Comparison of ENCODE assay signal across 1 cellular context in the genomic region with DNA sequence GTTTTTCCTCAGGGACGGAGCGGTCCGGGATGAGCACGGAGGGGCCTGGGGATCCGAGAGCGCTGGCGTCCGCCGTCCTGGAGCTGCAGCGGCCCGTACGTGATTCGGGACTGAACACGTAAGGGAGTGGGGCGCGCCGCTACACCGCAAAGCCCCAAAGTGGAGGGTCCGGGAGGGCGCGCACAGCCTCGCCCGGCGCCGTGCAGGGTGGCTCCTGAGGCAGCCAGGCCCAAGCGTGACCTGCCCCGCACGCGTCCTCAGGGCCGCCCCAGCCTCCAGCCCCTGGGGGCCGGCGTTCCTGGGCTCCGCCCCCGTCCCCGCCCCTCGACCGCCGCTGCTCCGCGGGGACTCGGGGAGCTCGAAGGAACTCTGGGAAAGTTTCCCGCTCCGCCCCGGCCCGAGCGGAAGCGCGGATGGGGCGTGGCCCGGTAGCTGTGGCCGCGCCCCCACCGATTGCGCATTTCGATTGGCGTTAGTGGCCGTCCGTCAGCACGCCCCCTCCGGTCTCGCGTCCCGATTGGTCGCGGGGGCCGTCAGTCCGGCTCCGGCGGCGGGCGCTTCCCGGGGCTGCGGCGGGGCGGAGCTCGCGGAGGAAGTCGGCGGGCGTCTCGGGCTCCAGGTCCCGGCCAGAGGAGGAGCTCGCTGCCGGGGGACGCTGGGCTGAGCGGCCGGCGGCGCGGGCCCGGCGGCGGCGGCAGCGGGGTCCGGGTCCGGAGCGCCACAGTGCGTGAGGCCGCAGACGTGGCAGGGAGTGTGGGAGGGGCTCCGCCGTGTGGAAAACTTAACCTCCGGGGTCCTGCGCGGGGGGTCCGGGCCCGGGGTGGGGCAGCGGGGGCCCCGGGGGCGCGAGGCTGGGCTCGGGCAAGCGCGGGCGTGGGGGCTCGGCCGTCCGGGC.
TF ChIP-seq lines count a peak whose summit lies in the region.

TSS of gene ANKRD16 (minus strand) at position 270 of the 895 bp plus-strand sequence. CDS start 539 bp downstream, outside the sequence.
TSS of gene FBH1 (plus strand) at position 620 of the 895 bp plus-strand sequence. CDS start at position 723, 103 bp downstream.

TF ChIP-seq in HepG2, 621 proteins besides CTCF, POLR2A, EP300 and RAD21 (continued from another document and continues in another):
- TF ChIP-seq POLR2AphosphoS2 (IDR thresholded peaks at IDR 0.05; ENCODE audit: low read depth, low read length) (no peak), ZBTB26 (CRISPR knock-in tag; IDR thresholded peaks at IDR 0.05; ENCODE audit: borderline replicate concordance) (no peak), ZNF816 (CRISPR knock-in tag; IDR thresholded peaks at IDR 0.05; ENCODE audit: borderline replicate concordance) (peak; percentile 85; the same call in 1 of the 2 replicates), ZBTB46 (CRISPR knock-in tag; IDR thresholded peaks at IDR 0.05; ENCODE audit: borderline replicate concordance) (no peak), SIX4 (CRISPR knock-in tag; IDR thresholded peaks at IDR 0.05) (no peak), MTA3 (CRISPR knock-in tag; IDR thresholded peaks at IDR 0.05) (no peak; the same call in 1 of the 2 replicates), ZNF589 (CRISPR knock-in tag; conservative IDR thresholded peaks at IDR 0.05) (0 out of 2 replicates have a peak, but pooled peaks have one; percentile 12), ZNF232 (CRISPR knock-in tag; IDR thresholded peaks at IDR 0.05; ENCODE audit: borderline replicate concordance) (peak; percentile 89), ZBTB38 (CRISPR knock-in tag; IDR thresholded peaks at IDR 0.05) (peak; percentile 74), ZNF781 (CRISPR knock-in tag; IDR thresholded peaks at IDR 0.05; ENCODE audit: borderline replicate concordance, not compliant biosample characterization) (no peak), MTF2 (CRISPR knock-in tag; IDR thresholded peaks at IDR 0.05; ENCODE audit: borderline replicate concordance) (no peak; the same call in 1 of the 2 replicates), NFKB2 (CRISPR knock-in tag; IDR thresholded peaks at IDR 0.05; ENCODE audit: borderline replicate concordance) (peak; percentile 43; the same call in 1 of the 2 replicates), NR1H2 (CRISPR knock-in tag; IDR thresholded peaks at IDR 0.05; ENCODE audit: borderline replicate concordance, low read depth) (peak; percentile 60; the same call in 1 of the 2 replicates), PHF8 (CRISPR knock-in tag; IDR thresholded peaks at IDR 0.05) (peak; percentile 92), ZNF7 (CRISPR knock-in tag; IDR thresholded peaks at IDR 0.05) (no peak; the same call in 1 of the 2 replicates), DNMT3B (CRISPR knock-in tag; conservative IDR thresholded peaks at IDR 0.05) (no peak), ZBTB39 (CRISPR knock-in tag; IDR thresholded peaks at IDR 0.05) (0 out of 2 replicates have a peak, but pooled peaks have one; percentile 59), REXO4 (CRISPR knock-in tag; IDR thresholded peaks at IDR 0.05; ENCODE audit: borderline replicate concordance) (no peak), NFYB (CRISPR knock-in tag; IDR thresholded peaks at IDR 0.05) (peak; percentile 98), CBX2 (IDR thresholded peaks at IDR 0.05; ENCODE audit: low read depth, low read length) (no peak), CBX2 (CRISPR knock-in tag; IDR thresholded peaks at IDR 0.05; ENCODE audit: low read depth) (no peak), MYNN (CRISPR knock-in tag; IDR thresholded peaks at IDR 0.05; ENCODE audit: low read depth) (no peak), ZNF775 (CRISPR knock-in tag; IDR thresholded peaks at IDR 0.05; ENCODE audit: borderline replicate concordance) (no peak), ZNF562 (CRISPR knock-in tag; IDR thresholded peaks at IDR 0.05; ENCODE audit: borderline replicate concordance) (no peak), ZNF329 (CRISPR knock-in tag; IDR thresholded peaks at IDR 0.05; ENCODE audit: low read depth) (peak; percentile 72; the same call in 1 of the 2 replicates), XBP1 (CRISPR knock-in tag; IDR thresholded peaks at IDR 0.05) (no peak), ZFP82 (CRISPR knock-in tag; IDR thresholded peaks at IDR 0.05; ENCODE audit: borderline replicate concordance) (peak; percentile 79; the same call in 1 of the 2 replicates), DMAP1 (CRISPR knock-in tag; IDR thresholded peaks at IDR 0.05) (peak; percentile 71), ZZZ3 (CRISPR knock-in tag; IDR thresholded peaks at IDR 0.05; ENCODE audit: borderline replicate concordance) (no peak; the same call in 1 of the 2 replicates), NFRKB (IDR thresholded peaks at IDR 0.05) (no peak), ATF7-NPFF (CRISPR knock-in tag; IDR thresholded peaks at IDR 0.05; ENCODE audit: low read depth) (peak; percentile 84), ZNF891 (CRISPR knock-in tag; IDR thresholded peaks at IDR 0.05) (peak; percentile 81), SNAPC2 (CRISPR knock-in tag; IDR thresholded peaks at IDR 0.05) (0 out of 2 replicates have a peak, but pooled peaks have one; percentile 64), PRDM10 (CRISPR knock-in tag; IDR thresholded peaks at IDR 0.05; ENCODE audit: low read depth) (no peak), RBM22 (optimal IDR thresholded peaks at IDR 0.05; ENCODE audit: low read length) (no peak), ZNF776 (CRISPR knock-in tag; IDR thresholded peaks at IDR 0.05) (peak; percentile 46; the same call in 1 of the 2 replicates), PPARG (CRISPR knock-in tag; conservative IDR thresholded peaks at IDR 0.05) (no peak; the same call in 1 of the 2 replicates), MED8 (CRISPR knock-in tag; IDR thresholded peaks at IDR 0.05; ENCODE audit: insufficient replicate concordance) (no peak), CSRNP2 (CRISPR knock-in tag; conservative IDR thresholded peaks at IDR 0.05; ENCODE audit: low read depth) (no peak), REST (IDR thresholded peaks at IDR 0.05; ENCODE audit: borderline replicate concordance in 1 of 2, low read depth in 1 of 2, low read length in 2 of 2) (no peak), ETS1 (CRISPR knock-in tag; IDR thresholded peaks at IDR 0.05) (peak; percentile 91)
- TF ChIP-seq, protein P1, sequence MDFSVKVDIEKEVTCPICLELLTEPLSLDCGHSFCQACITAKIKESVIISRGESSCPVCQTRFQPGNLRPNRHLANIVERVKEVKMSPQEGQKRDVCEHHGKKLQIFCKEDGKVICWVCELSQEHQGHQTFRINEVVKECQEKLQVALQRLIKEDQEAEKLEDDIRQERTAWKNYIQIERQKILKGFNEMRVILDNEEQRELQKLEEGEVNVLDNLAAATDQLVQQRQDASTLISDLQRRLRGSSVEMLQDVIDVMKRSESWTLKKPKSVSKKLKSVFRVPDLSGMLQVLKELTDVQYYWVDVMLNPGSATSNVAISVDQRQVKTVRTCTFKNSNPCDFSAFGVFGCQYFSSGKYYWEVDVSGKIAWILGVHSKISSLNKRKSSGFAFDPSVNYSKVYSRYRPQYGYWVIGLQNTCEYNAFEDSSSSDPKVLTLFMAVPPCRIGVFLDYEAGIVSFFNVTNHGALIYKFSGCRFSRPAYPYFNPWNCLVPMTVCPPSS (IDR thresholded peaks at IDR 0.05): no peak
